Comparison of ENCODE assay signal across 9 cellular contexts in the genomic region with DNA sequence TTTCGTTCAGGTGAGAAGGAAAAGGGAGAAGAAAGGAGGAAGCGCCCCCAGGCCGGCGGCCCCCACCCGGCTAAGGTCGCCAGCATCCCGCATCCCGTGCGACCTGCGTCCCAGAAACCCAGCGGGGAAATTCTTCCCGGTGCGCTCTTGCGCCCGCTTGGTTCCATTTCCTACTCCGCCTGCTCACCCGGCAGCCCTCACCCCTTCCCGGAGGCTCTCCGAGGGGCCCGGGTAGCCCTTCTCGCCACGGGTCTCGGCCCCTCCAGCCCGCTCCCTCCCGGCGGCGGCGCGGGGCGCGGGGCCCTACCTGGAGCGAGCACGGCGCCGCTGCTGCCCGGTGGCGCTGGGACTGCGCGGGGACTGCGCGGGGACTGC. TPM values are rescaled to one million over a fixed set of nuclear protein-coding genes. Genes with fewer than 3 reads are reported as not detected.
DNase-seq lines count a peak whose midpoint lies in the region; ATAC-seq and TF ChIP-seq lines count a peak whose summit lies in the region.
"Had no signal": no experiment of that assay in that cellular context is flagged by ENCODE, and none has a peak within 500 bp of the region (broad histone marks: within the 10 kb centered on the region; RNA-seq: fewer than 3 reads in every experiment).

A gene (minus strand): TSS at position 373 of the 375 bp plus-strand sequence. CDS start 65,141 bp downstream, outside the sequence.

- H2AFZ ChIP-seq in Loucy (ENCODE audit: low read length): peak within 1 kb of the TSS; percentile 44

- POLR2A ChIA-PET in CD8-positive, alpha-beta memory T cell (lab: Charles Lee): interaction anchor here (0.9 to 1.6 kb wide), 5 partner anchors 13 to 106 kb away, joined by 3 to 5 read pairs (median 4); no protein-coding TSS in a partner anchor

- ATAC-seq in GM21390 (IDR thresholded peaks at IDR 0.05; ENCODE audit: unreplicated experiment): peak; percentile 9

- CTCF ChIA-PET in CD8-positive, alpha-beta memory T cell (lab: Charles Lee): interaction anchor here (1.0 to 3.7 kb wide), 13 partner anchors 13 to 139 kb away, joined by 3 to 39 read pairs (median 5); no protein-coding TSS in a partner anchor

- peak within 1 kb of the TSS; percentile 88 to 98 (median 94) for H3K4me3 Mint-ChIP-seq in CD8-positive, alpha-beta memory T cell

- peak within 1 kb of the TSS; percentile 81 for H3K4me3 ChIP-seq in CD8-positive, alpha-beta memory T cell (ENCODE audit: low read length)
- peak within 1 kb of the TSS; percentile 85 for H3K4me3 ChIP-seq in Loucy (ENCODE audit: low read length, poor library complexity, severe bottlenecking)
- peak within 1 kb of the TSS; percentile 64 for H3K4me3 ChIP-seq in choroid plexus epithelial cell (ENCODE audit: low read depth, low read length)
- peak within 1 kb of the TSS; percentile 58 for H3K4me3 ChIP-seq in mesodermal cell (ENCODE audit: extremely low read depth, insufficient read depth, low read length, poor library complexity, severe bottlenecking)
- peak within 1 kb of the TSS; percentile 52 to 86 for H3K4me3 ChIP-seq in vagina

- no peaks in the 10 kb centered on the region for H3K27me3 Mint-ChIP-seq in CD8-positive, alpha-beta memory T cell

- peaks cover 60% of the 10 kb centered on the region for H3K4me1 ChIP-seq in CD8-positive, alpha-beta memory T cell (ENCODE audit: insufficient read depth, low read length)
- H3K4me1 ChIP-seq in Loucy (ENCODE audit: insufficient read depth, low read length, poor library complexity, severe bottlenecking) (peaks cover 63% of the 10 kb centered on the region), mesodermal cell (ENCODE audit: control insufficient read depth, insufficient read depth, low read length, poor library complexity, severe bottlenecking) (no peaks in the 10 kb centered on the region), vagina (no peaks in the 10 kb centered on the region)

- H3K27me3 ChIP-seq in CD8-positive, alpha-beta memory T cell (ENCODE audit: insufficient read depth, low read length, poor library complexity, severe bottlenecking): no peaks in the 10 kb centered on the region
- H3K27me3 ChIP-seq in Loucy (ENCODE audit: insufficient read depth, low read length, poor library complexity, severe bottlenecking): no peaks in the 10 kb centered on the region
- H3K27me3 ChIP-seq in vagina: no peaks in the 10 kb centered on the region

- DNase-seq in CD8-positive, alpha-beta memory T cell: no peak
- DNase-seq in choroid plexus epithelial cell (ENCODE audit: low read depth) (peak; percentile 4), vagina (ENCODE audit: extremely low spot score in 2 of 2) (no peak), germinal center (ENCODE audit: low spot score) (no peak)
- no peak for DNase-seq in stimulated activated naive CD4-positive, alpha-beta T cell treated with Interleukin-2 at 50 U/mL for 16 hours (lab: John Stamatoyannopoulos, UW)

- peaks cover 96% of the 10 kb centered on the region for H3K79me2 ChIP-seq in Loucy (ENCODE audit: insufficient read depth, low read length)

- H3K4me2 ChIP-seq in Loucy (ENCODE audit: low read depth, low read length, poor library complexity, severe bottlenecking): peak within 1 kb of the TSS; percentile 94

- intact Hi-C loops in vagina (cut with DNase I): no loop called here

- no peaks in the 10 kb centered on the region for H3K36me3 ChIP-seq in CD8-positive, alpha-beta memory T cell (ENCODE audit: insufficient read depth, low read length)
- H3K36me3 ChIP-seq in Loucy (ENCODE audit: insufficient read depth, low read length) (peaks cover 7% of the 10 kb centered on the region; the same call in 1 of the 2 replicates), mesodermal cell (ENCODE audit: control insufficient read depth, insufficient read depth, low read length) (no peaks in the 10 kb centered on the region), vagina (no peaks in the 10 kb centered on the region)

- no peaks in the 10 kb centered on the region for H3K9me3 Mint-ChIP-seq in CD8-positive, alpha-beta memory T cell

- TF ChIP-seq CTCF in Loucy (conservative IDR thresholded peaks at IDR 0.05; ENCODE audit: low read length) (no peak), choroid plexus epithelial cell (conservative IDR thresholded peaks at IDR 0.05; ENCODE audit: low read depth, low read length) (no peak), vagina (IDR thresholded peaks at IDR 0.05) (no peak)

- WGBS in mesodermal cell (ENCODE audit: insufficient coverage in 2 of 2), 2 experiments: 0% methylated on average over 20 to 38 of the region's 41 CpGs

- H3K4me1 Mint-ChIP-seq in CD8-positive, alpha-beta memory T cell: peaks cover 62 to 70% (median 70%) of the 10 kb centered on the region in 3 donors

- H4K20me1 ChIP-seq in Loucy (ENCODE audit: insufficient read depth, low read length, poor library complexity, severe bottlenecking): peaks cover under 1% of the 10 kb centered on the region

- no peak for TF ChIP-seq POLR2A in vagina (IDR thresholded peaks at IDR 0.05)

- no peaks in the 10 kb centered on the region for H3F3A ChIP-seq in Loucy (ENCODE audit: low read depth)

- H3K9ac ChIP-seq in Loucy (ENCODE audit: low read depth, low read length, poor library complexity, severe bottlenecking): peak within 1 kb of the TSS; percentile 98

- no peaks in the 10 kb centered on the region for H3K9me2 ChIP-seq in Loucy (replicated peaks; ENCODE audit: low read depth, low read length)

- H3K27ac Mint-ChIP-seq in CD8-positive, alpha-beta memory T cell: peak within 1 kb of the TSS; percentile 91 to 99 (median 96)

- peak within 1 kb of the TSS; percentile 83 for H3K27ac ChIP-seq in CD8-positive, alpha-beta memory T cell (ENCODE audit: low read depth, low read length)
- H3K27ac ChIP-seq in mesodermal cell (ENCODE audit: low read depth, low read length, severe bottlenecking) (no peak within 1 kb of the TSS), vagina (peak within 1 kb of the TSS; percentile 20)

- no peaks in the 10 kb centered on the region for H3K9me3 ChIP-seq in CD8-positive, alpha-beta memory T cell (ENCODE audit: low read length)
- H3K9me3 ChIP-seq in Loucy (ENCODE audit: insufficient read depth, low read depth, low read length) (no peaks in the 10 kb centered on the region), mesodermal cell (ENCODE audit: control insufficient read depth, low read length) (no peaks in the 10 kb centered on the region), vagina (no peaks in the 10 kb centered on the region)

- H3K36me3 Mint-ChIP-seq in CD8-positive, alpha-beta memory T cell: peaks cover 10 to 55% (median 15%) of the 10 kb centered on the region in 3 donors

RNA-seq across cellular contexts. Expression of the gene that starts here (rescaled TPM):
- total RNA-seq in CD8-positive, alpha-beta memory T cell: 10 to 100 TPM; 44.1 to 46.7 TPM
- polyA plus RNA-seq in CD8-positive, alpha-beta memory T cell: 55.3 TPM
- 1.6 TPM for polyA plus RNA-seq in mesodermal cell (2013, experiment 1 of 2)
- 1.4 TPM for polyA plus RNA-seq in mesodermal cell (2013, experiment 2 of 2)
- 3.7 TPM for total RNA-seq in vagina
- total RNA-seq: RPMI7951 had no signal
